8 cellular contexts compared by ENCODE assay signal in genomic region chr9:124257865-124258764, GRCh38. TPM values are rescaled to one million over a fixed set of nuclear protein-coding genes. Genes with fewer than 3 reads are reported as not detected.
DNase-seq lines count a peak whose midpoint lies in the region; ATAC-seq and TF ChIP-seq lines count a peak whose summit lies in the region.

NEK6 (plus strand) TSS chr9:124257949; CDS start chr9:124301965, 44,016 bp downstream.

- H3K79me2 ChIP-seq in mesendoderm (ENCODE audit: control insufficient read depth, insufficient read depth, low read length): peaks cover 13% of the 10 kb centered on the region

- peaks cover 4% of the 10 kb centered on the region for H3K27me3 ChIP-seq in CD8-positive, alpha-beta T cell (ENCODE audit: insufficient read depth, low read length)
- H3K27me3 ChIP-seq in effector memory CD4-positive, alpha-beta T cell (replicated peaks; ENCODE audit: control insufficient read depth, insufficient read depth, low read length, poor library complexity, severe bottlenecking): no peaks in the 10 kb centered on the region
- no peaks in the 10 kb centered on the region for H3K27me3 ChIP-seq in mesendoderm (ENCODE audit: insufficient read depth, low read length, poor library complexity)

- peak within 1 kb of the TSS; percentile 23 for H2BK5ac ChIP-seq in mesendoderm (ENCODE audit: low read length)

- H3K23ac ChIP-seq in mesendoderm (ENCODE audit: low read length): peak within 1 kb of the TSS; percentile 59

- H3K4me1 Mint-ChIP-seq in CD8-positive, alpha-beta T cell (ENCODE audit: low read depth): peaks cover 18% of the 10 kb centered on the region

- no peak within 1 kb of the TSS for H2AK5ac ChIP-seq in mesendoderm (ENCODE audit: low read length)

- H4K8ac ChIP-seq in mesendoderm (ENCODE audit: low read depth, low read length): no peak within 1 kb of the TSS

- H4K5ac ChIP-seq in mesendoderm (ENCODE audit: low read length): no peak within 1 kb of the TSS

- H2BK15ac ChIP-seq in mesendoderm (replicated peaks; ENCODE audit: low read depth): no peak within 1 kb of the TSS

- peak within 1 kb of the TSS; percentile 85 for H3K9ac ChIP-seq in mesendoderm (ENCODE audit: low read length)

- DNase-seq in CD8-positive, alpha-beta T cell: peak in 4 of 7 experiments; percentile 8 to 52 (median 26)
- peak; percentile 37 for DNase-seq in activated CD4-positive, CD25-positive, alpha-beta regulatory T cell treated with anti-CD3 and anti-CD28 coated beads, Interleukin-2, amount 50 U/mL, for 72 hours
- DNase-seq in effector memory CD4-positive, alpha-beta T cell: peak; percentile 11 to 17 (median 12)
- DNase-seq in mesendoderm (no peak), substantia nigra (lab: John Stamatoyannopoulos, UW) (peak in 12 of 49 donors; percentile 20 to 64 (median 38)), NK-92 (lab: John Stamatoyannopoulos, UW; ENCODE audit: unreplicated experiment) (no peak)

- WGBS in mesendoderm (ENCODE audit: extremely low coverage, insufficient coverage, low lambda C conversion rate): no CpG with 5 or more reads among the region's 121 CpGs

- no peaks in the 10 kb centered on the region for H3K9me3 ChIP-seq in CD8-positive, alpha-beta T cell (ENCODE audit: low read length)
- H3K9me3 ChIP-seq in effector memory CD4-positive, alpha-beta T cell (ENCODE audit: control insufficient read depth, low read length): no peaks in the 10 kb centered on the region

- H3K27ac Mint-ChIP-seq in CD8-positive, alpha-beta T cell: peak within 1 kb of the TSS; percentile 80

- peak within 1 kb of the TSS; percentile 48 for H3K4me3 ChIP-seq in CD8-positive, alpha-beta T cell (ENCODE audit: low read depth, low read length)
- H3K4me3 ChIP-seq in effector memory CD4-positive, alpha-beta T cell (ENCODE audit: insufficient read depth, low read depth, low read length, poor library complexity, severe bottlenecking): peak within 1 kb of the TSS; percentile 68
- H3K4me3 ChIP-seq in mesendoderm (ENCODE audit: low read length): peak within 1 kb of the TSS; percentile 66

- H2BK120ac ChIP-seq in mesendoderm (ENCODE audit: low read depth, low read length): no peak within 1 kb of the TSS

- peak within 1 kb of the TSS; percentile 64 for H3K4ac ChIP-seq in mesendoderm (ENCODE audit: low read depth, low read length)

- H3K9me3 Mint-ChIP-seq in CD8-positive, alpha-beta T cell: no peaks in the 10 kb centered on the region

- peak within 1 kb of the TSS; percentile 91 for H3K18ac ChIP-seq in mesendoderm (ENCODE audit: low read length)

- CTCF ChIA-PET in CD8-positive, alpha-beta T cell (lab: Charles Lee): interaction anchor here (1.8 kb wide), 1 partner anchor 10 kb away, joined by 5 read pairs; no protein-coding TSS in a partner anchor

- POLR2A ChIA-PET in CD8-positive, alpha-beta T cell (lab: Charles Lee): interaction anchor here (1.1 kb wide), 1 partner anchor 74 kb away, joined by 4 read pairs; no protein-coding TSS in a partner anchor

- no peak within 1 kb of the TSS for H3K27ac ChIP-seq in CD8-positive, alpha-beta T cell (ENCODE audit: low read depth, low read length)
- peak within 1 kb of the TSS; percentile 25 for H3K27ac ChIP-seq in effector memory CD4-positive, alpha-beta T cell (ENCODE audit: insufficient read depth, low read length, poor library complexity, severe bottlenecking)
- H3K27ac ChIP-seq in mesendoderm (ENCODE audit: low read depth, low read length): peak within 1 kb of the TSS; percentile 40
- H3K27ac ChIP-seq in substantia nigra (ENCODE audit: low read depth, low read length, poor library complexity, severe bottlenecking): peak within 1 kb of the TSS; percentile 68

- H3K4me3 Mint-ChIP-seq in CD8-positive, alpha-beta T cell: peak within 1 kb of the TSS; percentile 92

- intact Hi-C loops in CD8-positive, alpha-beta T cell (cut with DNase I, micrococcal nuclease): no loop called here

- H3K79me1 ChIP-seq in mesendoderm (ENCODE audit: low read length): peaks cover 7% of the 10 kb centered on the region

- no peaks in the 10 kb centered on the region for H3K36me3 ChIP-seq in CD8-positive, alpha-beta T cell (ENCODE audit: insufficient read depth, low read length)
- H3K36me3 ChIP-seq in effector memory CD4-positive, alpha-beta T cell (ENCODE audit: control insufficient read depth, insufficient read depth, low read length): no peaks in the 10 kb centered on the region
- no peaks in the 10 kb centered on the region for H3K36me3 ChIP-seq in mesendoderm (ENCODE audit: control insufficient read depth, insufficient read depth, low read length)

- no peaks in the 10 kb centered on the region for H3K4me1 ChIP-seq in CD8-positive, alpha-beta T cell (ENCODE audit: insufficient read depth, low read length)
- H3K4me1 ChIP-seq in effector memory CD4-positive, alpha-beta T cell (ENCODE audit: control insufficient read depth, insufficient read depth, low read length, poor library complexity, severe bottlenecking): no peaks in the 10 kb centered on the region
- peaks cover 9% of the 10 kb centered on the region for H3K4me1 ChIP-seq in mesendoderm (ENCODE audit: control insufficient read depth, low read depth, low read length)

- TF ChIP-seq CTCF in CD8-positive, alpha-beta T cell (IDR thresholded peaks at IDR 0.05): no peak

- peak within 1 kb of the TSS; percentile 96 for H3K56ac ChIP-seq in mesendoderm (ENCODE audit: low read length)

- no peaks in the 10 kb centered on the region for H3K36me3 Mint-ChIP-seq in CD8-positive, alpha-beta T cell

- peaks cover 37% of the 10 kb centered on the region for H3K27me3 Mint-ChIP-seq in CD8-positive, alpha-beta T cell (ENCODE audit: low read depth)

- peak within 1 kb of the TSS; percentile 72 for H3K4me2 ChIP-seq in mesendoderm (ENCODE audit: low read length)

- peak; percentile 67 for ATAC-seq in CD8-positive, alpha-beta T cell
- ATAC-seq in HG02642 (IDR thresholded peaks at IDR 0.05; ENCODE audit: poor library complexity, unreplicated experiment) (peak; percentile 25), HG03139 (IDR thresholded peaks at IDR 0.05; ENCODE audit: unreplicated experiment) (no peak)

RNA-seq across cellular contexts. Expression of gene NEK6, which starts in this region (rescaled TPM):
- total RNA-seq in CD8-positive, alpha-beta T cell: 1 to 10 TPM; 2.0 to 2.5 TPM
- polyA plus RNA-seq in mesendoderm (2013, experiment 1 of 2): 12.8 TPM
- 13.7 TPM for polyA plus RNA-seq in mesendoderm (2013, experiment 2 of 2)

Comparison
In these comparisons a context has a peak if more than half of its experiments do, and no peak if none do; other contexts are left out.
1. DNase-seq: peak in CD8-positive, alpha-beta T cell (4 of 7), activated CD4-positive, CD25-positive, alpha-beta regulatory T cell treated with anti-CD3 and anti-CD28 coated beads, Interleukin-2, amount 50 U/mL, for 72 hours (single experiment) and effector memory CD4-positive, alpha-beta T cell (3 of 3); none in mesendoderm (single experiment) and NK-92 (single experiment).
2. Peak in every context shown above with its lines, with median percentiles within 50 percentile points of each other: H3K4me3 ChIP-seq.